ENCODE assay signal across 13 cellular contexts in the genomic region with DNA sequence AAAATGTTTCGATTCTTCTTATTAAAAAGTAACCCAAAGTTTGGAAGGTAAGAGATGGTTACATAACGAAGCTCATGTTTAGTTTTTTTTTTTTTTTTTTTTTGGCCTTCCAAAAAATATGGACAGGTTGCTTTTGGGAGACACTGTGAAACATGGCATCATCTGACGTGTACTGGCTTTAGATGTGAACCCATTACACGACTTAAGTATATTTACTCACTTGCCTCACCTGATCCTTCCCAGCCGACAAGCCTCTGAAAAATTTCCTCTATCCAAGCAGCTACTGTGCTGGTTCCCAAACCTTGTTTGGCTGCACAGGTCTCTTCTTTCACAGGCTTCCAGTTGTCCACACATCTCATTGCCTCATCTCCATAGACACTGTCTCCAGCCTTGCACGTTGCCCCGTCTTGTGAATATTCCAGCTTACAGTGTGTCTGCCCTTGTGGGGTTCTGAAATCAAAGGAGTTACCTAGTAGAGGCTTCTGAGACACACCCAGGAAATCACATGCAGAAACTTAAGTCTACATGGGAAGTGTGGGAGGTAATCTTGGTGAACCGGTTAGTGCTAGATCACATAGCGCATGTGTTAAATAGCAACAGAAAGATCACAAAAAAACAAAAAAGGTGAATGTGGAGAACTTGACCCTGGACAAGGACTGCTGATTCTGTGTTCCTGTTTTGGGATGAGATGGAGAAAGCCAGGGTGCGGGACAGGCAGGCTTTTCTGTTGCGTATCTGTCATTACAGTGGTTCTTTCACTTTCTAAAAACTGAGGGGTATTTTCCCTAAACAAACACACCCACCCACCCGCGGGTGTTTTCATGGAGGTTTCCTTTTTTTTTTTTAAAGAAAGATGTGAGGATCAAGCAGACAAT.
A peak's percentile ranks its signal among the peaks of the same experiment; 100 is the strongest.
DNase-seq lines count a peak whose midpoint lies in the region; ATAC-seq, FAIRE-seq and TF ChIP-seq lines count a peak whose summit lies in the region.
"Had no signal": no experiment of that assay in that cellular context is flagged by ENCODE, and none has a peak within 500 bp of the region (broad histone marks: within the 10 kb centered on the region; RNA-seq: fewer than 3 reads in every experiment).

No MANE protein-coding gene starts in this region.

- H3K36me3 Mint-ChIP-seq in activated T-cell treated with anti-CD3 and anti-CD28 coated beads, Interleukin-2, amount 50 U/mL, for 72 hours (ENCODE audit: insufficient read depth in 2 of 2): peaks cover 0 to 2% of the 10 kb centered on the region in 2 donors

- POLR2A ChIA-PET in HepG2 (lab: Yijun Ruan, JAX): no interaction called here

- H3K27me3 ChIP-seq in right lobe of liver (no peaks in the 10 kb centered on the region), HepG2 (ENCODE audit: control insufficient read depth in 1 of 2, insufficient read depth in 2 of 2, low read length in 2 of 2) (no peaks in the 10 kb centered on the region), lower lobe of right lung (ENCODE audit: low read depth) (no peaks in the 10 kb centered on the region)
- H3K27me3 ChIP-seq: neutrophil had no signal

- peak overlapping the region; percentile 76 for H3K27ac Mint-ChIP-seq in activated T-cell treated with anti-CD3 and anti-CD28 coated beads, Interleukin-2, amount 50 U/mL, for 72 hours

- H3K36me3 ChIP-seq in right lobe of liver (no peaks in the 10 kb centered on the region), HepG2 (replicated peaks in 1 of 2; ENCODE audit: control insufficient read depth in 1 of 2, insufficient read depth in 2 of 2, low read length in 2 of 2) (no peaks in the 10 kb centered on the region), lower lobe of right lung (peaks cover 13% of the 10 kb centered on the region), urinary bladder (ENCODE audit: insufficient read depth) (no peaks in the 10 kb centered on the region)
- H3K36me3 ChIP-seq: neutrophil had no signal

- H3K27ac ChIP-seq in right lobe of liver (peak overlapping the region in 2 of 3 donors; percentile 61 to 77), HepG2 (ENCODE audit: extremely low read length, insufficient read depth, low read length) (no peak overlapping the region), lower lobe of right lung (peak overlapping the region; percentile 47), urinary bladder (ENCODE audit: low read depth) (peak overlapping the region; percentile 12)
- H3K27ac ChIP-seq: neutrophil had no signal

- peak overlapping the region; percentile 75 to 85 for H3K4me3 Mint-ChIP-seq in activated T-cell treated with anti-CD3 and anti-CD28 coated beads, Interleukin-2, amount 50 U/mL, for 72 hours
- H3K4me3 Mint-ChIP-seq: dendritic cell treated with granulocyte-macrophage colony-stimulating factor and Interleukin-4, amounts not matched to agents 40 ng/mL and 50 ng/mL, for 4 days had no signal

- no peaks in the 10 kb centered on the region for H3K9me3 ChIP-seq in right lobe of liver
- no peaks in the 10 kb centered on the region for H3K9me3 ChIP-seq in HepG2 (ENCODE audit: low read length)
- no peaks in the 10 kb centered on the region for H3K9me3 ChIP-seq in lower lobe of right lung
- H3K9me3 ChIP-seq: neutrophil had no signal

- ATAC-seq in right lobe of liver (peak; percentile 30 to 63 (median 56)), HepG2 (no peak), lower lobe of right lung (peak; percentile 71 to 72), HG03108 (IDR thresholded peaks at IDR 0.05; ENCODE audit: unreplicated experiment) (no peak)
- ATAC-seq in activated T-cell treated with anti-CD3 and anti-CD28 coated beads, Interleukin-2, amount 50 U/mL, for 72 hours (replicated peaks in 1 of 2): peak; percentile 25 to 26
- ATAC-seq: K562 had no signal

- no peak for DNase-seq in right lobe of liver
- no peak for DNase-seq in HepG2 (ENCODE audit: low spot score)
- peak in 1 of 2 donors; percentile 13 for DNase-seq in activated T-cell treated with anti-CD3 and anti-CD28 coated beads, Interleukin-2, amount 50 U/mL, for 72 hours
- no peak for DNase-seq in lower lobe of right lung
- DNase-seq in hepatic stellate cell (ENCODE audit: low spot score): no peak
- no peak for DNase-seq in midbrain (lab: John Stamatoyannopoulos, UW)
- DNase-seq: hypothalamus, SW 1271 had no signal

- H3K79me2 ChIP-seq in HepG2 (ENCODE audit: insufficient read depth, low read length): no peaks in the 10 kb centered on the region

- in situ Hi-C loops in HepG2 (cut with HindIII; ENCODE audit: extremely low pct_ligation_motif_present, low pct_unique_long_range_greater_than_20kb): no loop called here

- peaks cover 65% of the 10 kb centered on the region for H3K4me1 Mint-ChIP-seq in activated T-cell treated with anti-CD3 and anti-CD28 coated beads, Interleukin-2, amount 50 U/mL, for 72 hours (ENCODE audit: low read depth)

- H4K20me1 ChIP-seq in HepG2 (ENCODE audit: insufficient read depth, low read length): no peaks in the 10 kb centered on the region

- H3K4me1 ChIP-seq in right lobe of liver: peaks cover 0 to 51% (median 17%) of the 10 kb centered on the region in 4 donors
- H3K4me1 ChIP-seq in HepG2 (ENCODE audit: insufficient read depth, low read length): no peaks in the 10 kb centered on the region
- H3K4me1 ChIP-seq in lower lobe of right lung: peaks cover 11% of the 10 kb centered on the region
- H3K4me1 ChIP-seq in urinary bladder (ENCODE audit: insufficient read depth): peaks cover 7% of the 10 kb centered on the region

- TF ChIP-seq CTCF in right lobe of liver (IDR thresholded peaks at IDR 0.05) (no peak), HepG2 (CRISPR knock-in tag; IDR thresholded peaks at IDR 0.05) (no peak), lower lobe of right lung (IDR thresholded peaks at IDR 0.05) (no peak)

- no peak for TF ChIP-seq RAD21 in HepG2 (CRISPR knock-in tag; IDR thresholded peaks at IDR 0.05)

- CTCF ChIA-PET in HepG2 (lab: Yijun Ruan, JAX; ENCODE audit: low intra/inter-chr PET ratio, low total read pairs): no interaction called here

- WGBS in right lobe of liver (ENCODE audit: insufficient coverage, low coverage, low lambda C conversion rate, missing lambda C conversion rate): 38% methylated on average over 13 of the region's 13 CpGs
- WGBS in HepG2 (ENCODE audit: low lambda C conversion rate): 69% methylated on average over 13 of the region's 13 CpGs
- 81% methylated on average over 13 of the region's 13 CpGs for WGBS in urinary bladder

- H3K4me3 ChIP-seq in right lobe of liver: peak overlapping the region in 1 of 3 donors; percentile 7
- H3K4me3 ChIP-seq in HepG2 (replicated peaks in 1 of 3; ENCODE audit: insufficient read depth in 1 of 3, low read depth in 2 of 3, low read length in 3 of 3): no peak overlapping the region
- peak overlapping the region; percentile 15 for H3K4me3 ChIP-seq in lower lobe of right lung
- H3K4me3 ChIP-seq in urinary bladder (ENCODE audit: low read depth, low read length): no peak overlapping the region
- H3K4me3 ChIP-seq: K562 had no signal

- intact Hi-C loops in right lobe of liver (cut with DNase I): no loop called here
- intact Hi-C loops in HepG2 (cut with micrococcal nuclease; ENCODE audit: unreplicated experiment): no loop called here
- intact Hi-C loops in lower lobe of right lung (cut with DNase I): no loop called here

- no TSS peak for BruUV-seq in HepG2 (replicated peaks; lab: Mats Ljungman, UMichigan)

- TF ChIP-seq EP300 in HepG2 (IDR thresholded peaks at IDR 0.05; ENCODE audit: low read depth in 2 of 2, low read length in 2 of 2): no peak
- no peak for TF ChIP-seq EP300 in HepG2 (CRISPR knock-in tag; IDR thresholded peaks at IDR 0.05; ENCODE audit: borderline replicate concordance)

- TF ChIP-seq POLR2A in right lobe of liver (IDR thresholded peaks at IDR 0.05) (no peak), HepG2 (IDR thresholded peaks at IDR 0.05; ENCODE audit: insufficient read depth in 1 of 2, low read depth in 2 of 2, low read length in 2 of 2) (no peak)

- no peaks in the 10 kb centered on the region for H3K27me3 Mint-ChIP-seq in activated T-cell treated with anti-CD3 and anti-CD28 coated beads, Interleukin-2, amount 50 U/mL, for 72 hours (ENCODE audit: low read depth)
- H3K27me3 Mint-ChIP-seq: dendritic cell treated with granulocyte-macrophage colony-stimulating factor and Interleukin-4, amounts not matched to agents 40 ng/mL and 50 ng/mL, for 4 days had no signal

- H3K9me3 Mint-ChIP-seq in activated T-cell treated with anti-CD3 and anti-CD28 coated beads, Interleukin-2, amount 50 U/mL, for 72 hours: no peaks in the 10 kb centered on the region
- H3K9me3 Mint-ChIP-seq: dendritic cell treated with granulocyte-macrophage colony-stimulating factor and Interleukin-4, amounts not matched to agents 40 ng/mL and 50 ng/mL, for 4 days had no signal

- FAIRE-seq in HepG2 (lab: Jason Lieb, UNC): no peak
- FAIRE-seq: K562 had no signal

- no peak overlapping the region for H3K9ac ChIP-seq in HepG2 (ENCODE audit: insufficient read depth, low read depth, low read length)

- H2AFZ ChIP-seq in HepG2 (ENCODE audit: low read length): no peak overlapping the region

- no peak overlapping the region for H3K4me2 ChIP-seq in HepG2 (ENCODE audit: low read depth, low read length)

TF ChIP-seq in HepG2, 621 proteins besides CTCF, POLR2A, EP300 and RAD21:
- TF ChIP-seq ZNF230 (CRISPR knock-in tag; IDR thresholded peaks at IDR 0.05): no peak
- TF ChIP-seq MAF1 (CRISPR knock-in tag; IDR thresholded peaks at IDR 0.05; ENCODE audit: borderline replicate concordance): no peak
- no peak for TF ChIP-seq ZNF749 (CRISPR knock-in tag; IDR thresholded peaks at IDR 0.05; ENCODE audit: borderline replicate concordance)
- TF ChIP-seq ZNF547 (CRISPR knock-in tag; IDR thresholded peaks at IDR 0.05): no peak
- TF ChIP-seq ZNF33B (CRISPR knock-in tag; IDR thresholded peaks at IDR 0.05): no peak
- no peak for TF ChIP-seq ZNF333 (CRISPR knock-in tag; IDR thresholded peaks at IDR 0.05; ENCODE audit: borderline replicate concordance)
- no peak for TF ChIP-seq MZF1 (CRISPR knock-in tag; IDR thresholded peaks at IDR 0.05; ENCODE audit: borderline replicate concordance)
- TF ChIP-seq ATF5 (CRISPR knock-in tag; IDR thresholded peaks at IDR 0.05; ENCODE audit: low read depth): no peak
- TF ChIP-seq ZNF670 (CRISPR knock-in tag; IDR thresholded peaks at IDR 0.05; ENCODE audit: borderline replicate concordance): no peak
- no peak for TF ChIP-seq HOXA7 (CRISPR knock-in tag; IDR thresholded peaks at IDR 0.05)
TF ChIP-seq in HepG2: peak in this region for 0.

Comparison
In these comparisons a context has a peak if more than half of its experiments do, and no peak if none do; other contexts are left out.
1. ATAC-seq: peak in right lobe of liver (4 of 4), activated T-cell treated with anti-CD3 and anti-CD28 coated beads, Interleukin-2, amount 50 U/mL, for 72 hours (2 of 2) and lower lobe of right lung (2 of 2); none in HepG2 (single experiment) and HG03108 (single experiment).